Comparison of ENCODE assay signal across 15 cellular contexts in the genomic region with DNA sequence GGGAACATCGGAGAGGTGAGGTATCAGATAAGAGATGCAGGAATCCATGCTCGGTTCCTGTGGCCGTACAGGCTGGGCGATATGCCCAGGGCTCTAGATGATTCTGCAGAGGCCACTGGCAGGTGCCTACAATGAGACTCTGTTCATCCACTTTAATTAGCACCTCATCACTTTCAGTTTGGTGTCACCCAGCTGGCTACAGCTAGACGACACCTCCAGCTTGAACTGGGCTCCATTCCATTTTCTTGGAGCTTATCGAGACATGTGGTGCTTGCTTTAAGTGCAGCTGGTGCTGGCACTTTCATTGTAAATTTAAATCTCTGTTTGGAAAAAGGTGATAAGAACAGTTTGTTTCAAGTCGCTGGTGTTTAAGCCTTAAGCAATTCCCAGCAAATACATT.
A peak's percentile ranks its signal among the peaks of the same experiment; 100 is the strongest.
DNase-seq lines count a peak whose midpoint lies in the region; ATAC-seq and TF ChIP-seq lines count a peak whose summit lies in the region.
"Had no signal": no experiment of that assay in that cellular context is flagged by ENCODE, and none has a peak within 500 bp of the region (broad histone marks: within the 10 kb centered on the region; RNA-seq: fewer than 3 reads in every experiment).

No MANE protein-coding gene starts in this region.

- H3K27ac ChIP-seq in right cardiac atrium (ENCODE audit: low read length) = no peak overlapping the region
- no peak overlapping the region for H3K27ac ChIP-seq in gastrocnemius medialis

- H3K4me3 ChIP-seq in adipocyte (ENCODE audit: low read length) (peak overlapping the region; percentile 56), right cardiac atrium (ENCODE audit: low read length) (peak overlapping the region; percentile 34), gastrocnemius medialis (peak overlapping the region; percentile 7 to 21 (median 20))

- intact Hi-C loops in right cardiac atrium (cut with DNase I) (no loop called here), gastrocnemius medialis (cut with DNase I; ENCODE audit: low total_unique reads) (no loop called here)

- DNase-seq in NCI-H1092 treated with DMSO at 0.1 percent for 48 hours (lab: John Stamatoyannopoulos, UW) (peak; percentile 77), adipocyte (ENCODE audit: low read depth) (no peak), right cardiac atrium (peak; percentile 56 to 79 (median 77)), gastrocnemius medialis (no peak)
- DNase-seq in activated naive CD8-positive, alpha-beta T cell treated with anti-CD3 and anti-CD28 coated beads for 36 hours = no peak
- DNase-seq: activated CD4-positive, alpha-beta T cell treated with anti-CD3 and anti-CD28 coated beads, Interleukin-2, amount 10 ng/mL, durations not matched to agents 24 days and 14 days; naive B cell; substantia nigra; T-cell had no signal

- H3K36me3 ChIP-seq in adipocyte (ENCODE audit: control insufficient read depth, insufficient read depth, low read length, severe bottlenecking) (no peaks in the 10 kb centered on the region), gastrocnemius medialis (no peaks in the 10 kb centered on the region)

- in situ Hi-C loops in gastrocnemius medialis (cut with MboI; ENCODE audit: low sequenced_read_pairs in 4 of 4) = no loop called here

- no peak overlapping the region for H3K9ac ChIP-seq in adipocyte (ENCODE audit: low read length)

- H3K27ac Mint-ChIP-seq in activated T-helper 17 cell treated with anti-CD3 and anti-CD28 coated beads, Interleukin-2, amount 50 U/mL, for 72 hours = no peak overlapping the region
- H3K27ac Mint-ChIP-seq in activated naive CD8-positive, alpha-beta T cell treated with anti-CD3 and anti-CD28 coated beads for 36 hours = no peak overlapping the region
- H3K27ac Mint-ChIP-seq: activated CD4-positive, alpha-beta T cell treated with anti-CD3 and anti-CD28 coated beads, Interleukin-2, amount 10 ng/mL, durations not matched to agents 24 days and 14 days; activated T-helper 2 cell treated with anti-CD3 and anti-CD28 coated beads, Interferon-gamma antibody, Interleukin-2, Interleukin-4, amounts not matched to agents 10 μg/mL and 5 μg/mL and 100 μg/mL, durations not matched to agents 14 hours and 24 hours and 36 hours; CD14-positive monocyte; naive B cell; T-cell had no signal

- no peaks in the 10 kb centered on the region for H3K27me3 Mint-ChIP-seq in activated T-helper 17 cell treated with anti-CD3 and anti-CD28 coated beads, Interleukin-2, amount 50 U/mL, for 72 hours
- no peaks in the 10 kb centered on the region for H3K27me3 Mint-ChIP-seq in activated naive CD8-positive, alpha-beta T cell treated with anti-CD3 and anti-CD28 coated beads for 36 hours
- H3K27me3 Mint-ChIP-seq: activated CD4-positive, alpha-beta T cell treated with anti-CD3 and anti-CD28 coated beads, Interleukin-2, amount 10 ng/mL, durations not matched to agents 24 days and 14 days had no signal

- TF ChIP-seq CTCF in gastrocnemius medialis (IDR thresholded peaks at IDR 0.05 in 4 of 5, conservative IDR thresholded peaks at IDR 0.05 in 1 of 5) = no peak

- H3K4me1 ChIP-seq in adipocyte (ENCODE audit: control insufficient read depth, insufficient read depth, low read length) = peaks cover 5% of the 10 kb centered on the region
- H3K4me1 ChIP-seq in right cardiac atrium (ENCODE audit: control insufficient read depth, insufficient read depth, low read length) = no peaks in the 10 kb centered on the region
- H3K4me1 ChIP-seq in gastrocnemius medialis = peaks cover 0 to 14% of the 10 kb centered on the region in 2 donors

- H3K9me3 ChIP-seq in adipocyte (ENCODE audit: control insufficient read depth, low read length) = no peaks in the 10 kb centered on the region
- no peaks in the 10 kb centered on the region for H3K9me3 ChIP-seq in right cardiac atrium (ENCODE audit: control insufficient read depth, low read length)
- no peaks in the 10 kb centered on the region for H3K9me3 ChIP-seq in gastrocnemius medialis

- ATAC-seq in right cardiac atrium = peak; percentile 95
- ATAC-seq in gastrocnemius medialis = no peak
- no peak for ATAC-seq in HG02852 (IDR thresholded peaks at IDR 0.05; ENCODE audit: unreplicated experiment)
- no peak for ATAC-seq in activated T-helper 17 cell treated with anti-CD3 and anti-CD28 coated beads, Interleukin-2, amount 50 U/mL, for 72 hours (replicated peaks)
- ATAC-seq in GM19455 (IDR thresholded peaks at IDR 0.05; ENCODE audit: unreplicated experiment) = no peak
- ATAC-seq: HepG2, T-cell had no signal

- peaks cover 4% of the 10 kb centered on the region for H3K9me3 Mint-ChIP-seq in activated T-helper 17 cell treated with anti-CD3 and anti-CD28 coated beads, Interleukin-2, amount 50 U/mL, for 72 hours
- H3K9me3 Mint-ChIP-seq in activated naive CD8-positive, alpha-beta T cell treated with anti-CD3 and anti-CD28 coated beads for 36 hours = peaks cover 2% of the 10 kb centered on the region
- H3K9me3 Mint-ChIP-seq: activated CD4-positive, alpha-beta T cell treated with anti-CD3 and anti-CD28 coated beads, Interleukin-2, amount 10 ng/mL, durations not matched to agents 24 days and 14 days; activated T-helper 2 cell treated with anti-CD3 and anti-CD28 coated beads, Interferon-gamma antibody, Interleukin-2, Interleukin-4, amounts not matched to agents 10 μg/mL and 5 μg/mL and 100 μg/mL, durations not matched to agents 14 hours and 24 hours and 36 hours had no signal

- H3K27me3 ChIP-seq in adipocyte (replicated peaks; ENCODE audit: control insufficient read depth, insufficient read depth, low read length) = peaks cover 3% of the 10 kb centered on the region
- H3K27me3 ChIP-seq in right cardiac atrium (ENCODE audit: control insufficient read depth, insufficient read depth) = no peaks in the 10 kb centered on the region
- no peaks in the 10 kb centered on the region for H3K27me3 ChIP-seq in gastrocnemius medialis

- H3K4me1 Mint-ChIP-seq in activated T-helper 17 cell treated with anti-CD3 and anti-CD28 coated beads, Interleukin-2, amount 50 U/mL, for 72 hours = no peaks in the 10 kb centered on the region
- H3K4me1 Mint-ChIP-seq in activated naive CD8-positive, alpha-beta T cell treated with anti-CD3 and anti-CD28 coated beads for 36 hours = no peaks in the 10 kb centered on the region
- H3K4me1 Mint-ChIP-seq: activated CD4-positive, alpha-beta T cell treated with anti-CD3 and anti-CD28 coated beads, Interleukin-2, amount 10 ng/mL, durations not matched to agents 24 days and 14 days; naive B cell; T-cell had no signal

- H3K36me3 Mint-ChIP-seq in activated T-helper 17 cell treated with anti-CD3 and anti-CD28 coated beads, Interleukin-2, amount 50 U/mL, for 72 hours (ENCODE audit: low read depth) = no peaks in the 10 kb centered on the region
- no peaks in the 10 kb centered on the region for H3K36me3 Mint-ChIP-seq in activated naive CD8-positive, alpha-beta T cell treated with anti-CD3 and anti-CD28 coated beads for 36 hours
- H3K36me3 Mint-ChIP-seq: CD14-positive monocyte, naive B cell, T-cell had no signal

- no peak overlapping the region for H3K4me3 Mint-ChIP-seq in activated T-helper 17 cell treated with anti-CD3 and anti-CD28 coated beads, Interleukin-2, amount 50 U/mL, for 72 hours
- H3K4me3 Mint-ChIP-seq in activated naive CD8-positive, alpha-beta T cell treated with anti-CD3 and anti-CD28 coated beads for 36 hours = no peak overlapping the region
- H3K4me3 Mint-ChIP-seq: activated CD4-positive, alpha-beta T cell treated with anti-CD3 and anti-CD28 coated beads, Interleukin-2, amount 10 ng/mL, durations not matched to agents 24 days and 14 days; CD14-positive monocyte; naive B cell; T-cell had no signal

- 13% methylated on average over 7 of the region's 7 CpGs for WGBS in right cardiac atrium

- TF ChIP-seq POLR2A in gastrocnemius medialis (IDR thresholded peaks at IDR 0.05) = no peak

Comparison
In these comparisons a context has a peak if more than half of its experiments do, and no peak if none do; other contexts are left out.
1. DNase-seq: peak in NCI-H1092 treated with DMSO at 0.1 percent for 48 hours (single experiment) and right cardiac atrium (3 of 3); none in adipocyte (single experiment), gastrocnemius medialis (0 of 2) and activated naive CD8-positive, alpha-beta T cell treated with anti-CD3 and anti-CD28 coated beads for 36 hours (single experiment).
2. ATAC-seq: peak in right cardiac atrium (2 of 2); none in gastrocnemius medialis (0 of 2), HG02852 (single experiment), activated T-helper 17 cell treated with anti-CD3 and anti-CD28 coated beads, Interleukin-2, amount 50 U/mL, for 72 hours (single experiment) and GM19455 (single experiment).
3. Peak in every context shown above with its lines, with median percentiles within 50 percentile points of each other: H3K4me3 ChIP-seq.